22 cellular contexts compared by ENCODE assay signal in the genomic region with DNA sequence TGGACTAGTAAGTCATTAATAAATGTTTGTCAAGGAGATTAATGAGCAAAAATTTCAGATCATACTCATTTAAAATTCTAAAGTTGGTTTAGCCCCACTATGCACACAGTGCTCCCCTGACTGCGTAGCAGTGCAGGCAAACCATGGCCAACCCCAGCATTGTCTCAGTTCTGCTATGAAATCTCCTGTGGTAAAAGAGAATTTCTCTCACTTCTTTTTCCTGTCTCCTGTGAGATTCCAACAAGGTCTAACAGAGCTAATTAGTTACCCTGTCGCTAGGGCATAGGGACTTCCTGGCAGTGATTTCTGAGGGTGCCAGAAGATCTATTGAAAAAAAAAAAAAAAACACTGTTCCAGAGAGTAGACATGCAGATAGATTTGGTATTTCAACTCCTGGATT.
"Had no signal": no experiment of that assay in that cellular context is flagged by ENCODE, and none has a peak within 500 bp of the region (broad histone marks: within the 10 kb centered on the region; RNA-seq: fewer than 3 reads in every experiment).

No MANE protein-coding gene starts in this region.

- H3K27me3 Mint-ChIP-seq: activated naive CD4-positive, alpha-beta T cell treated with anti-CD3 and anti-CD28 coated beads, Interleukin-2, amount 10 ng/mL, durations not matched to agents 7 days and 5 days; stimulated activated naive CD8-positive, alpha-beta T cell treated with anti-CD3 and anti-CD28 coated beads, Interleukin-15, amount 100 ng/mL, for 72 hours had no signal

- ATAC-seq: left lung; stimulated activated naive CD8-positive, alpha-beta T cell treated with anti-CD3 and anti-CD28 coated beads, Interleukin-15, amount 100 ng/mL, for 72 hours had no signal

- FAIRE-seq: keratinocyte, small intestine had no signal

- H3K27me3 ChIP-seq: cardiac muscle cell, left lung, suprapubic skin, upper lobe of left lung had no signal

- H3K36me3 Mint-ChIP-seq: activated naive CD4-positive, alpha-beta T cell treated with anti-CD3 and anti-CD28 coated beads, Interleukin-2, amount 10 ng/mL, durations not matched to agents 7 days and 5 days had no signal

- H3K4me1 ChIP-seq: left lung, suprapubic skin, upper lobe of left lung had no signal

- H3K4me3 ChIP-seq: cardiac muscle cell, left lung, suprapubic skin, upper lobe of left lung had no signal

- DNase-seq: activated CD4-positive, alpha-beta T cell treated with anti-CD3 and anti-CD28 coated beads, Interleukin-2, amount 50 U/mL, for 1 hour; activated CD4-positive, CD25-positive, alpha-beta regulatory T cell treated with anti-CD3 and anti-CD28 coated beads, Interleukin-2, amount 50 U/mL, for 72 hours; activated CD8-positive, alpha-beta memory T cell treated with anti-CD3 and anti-CD28 coated beads for 24 hours; activated CD8-positive, alpha-beta memory T cell treated with anti-CD3 and anti-CD28 coated beads, Interleukin-2, amount 50 U/mL, for 48 hours; activated effector memory CD4-positive, alpha-beta T cell treated with Interleukin-2 at 50 U/mL for 16 hours; activated naive CD4-positive, alpha-beta T cell treated with anti-CD3 and anti-CD28 coated beads, Interleukin-2, amount 10 ng/mL, durations not matched to agents 7 days and 5 days; activated T-cell treated with anti-CD3 and anti-CD28 coated beads, Interleukin-2, amount 50 U/mL, for 48 hours; aorta; erythroblast; foreskin melanocyte; glutamatergic neuron; left lung; midbrain; small intestine; stimulated activated CD4-positive, alpha-beta T cell treated with anti-CD3 and anti-CD28 coated beads, Interleukin-15, amount 100 ng/mL, for 24 hours; stimulated activated CD4-positive, alpha-beta T cell treated with anti-CD3 and anti-CD28 coated beads, Interleukin-2, amount 100 ng/mL, for 48 hours; stimulated activated naive CD8-positive, alpha-beta T cell treated with anti-CD3 and anti-CD28 coated beads, Interleukin-15, amount 100 ng/mL, for 72 hours; upper lobe of left lung had no signal

- H3K27ac ChIP-seq: cardiac muscle cell, left lung, suprapubic skin, upper lobe of left lung had no signal

- H3K4me1 Mint-ChIP-seq: activated naive CD4-positive, alpha-beta T cell treated with anti-CD3 and anti-CD28 coated beads, Interleukin-2, amount 10 ng/mL, durations not matched to agents 7 days and 5 days; stimulated activated naive CD8-positive, alpha-beta T cell treated with anti-CD3 and anti-CD28 coated beads, Interleukin-15, amount 100 ng/mL, for 72 hours had no signal

- H3K27ac Mint-ChIP-seq: activated naive CD4-positive, alpha-beta T cell treated with anti-CD3 and anti-CD28 coated beads, Interleukin-2, amount 10 ng/mL, durations not matched to agents 7 days and 5 days; stimulated activated naive CD8-positive, alpha-beta T cell treated with anti-CD3 and anti-CD28 coated beads, Interleukin-15, amount 100 ng/mL, for 72 hours; T-helper 1 cell treated with Interleukin-12 subunit alpha and Interleukin-12 subunit beta and Interleukin-4 antibody, amounts not matched to agents 30 μg/mL and 1 μg/mL, for 36 hours had no signal

- H3K4me3 Mint-ChIP-seq: activated naive CD4-positive, alpha-beta T cell treated with anti-CD3 and anti-CD28 coated beads, Interleukin-2, amount 10 ng/mL, durations not matched to agents 7 days and 5 days; stimulated activated naive CD8-positive, alpha-beta T cell treated with anti-CD3 and anti-CD28 coated beads, Interleukin-15, amount 100 ng/mL, for 72 hours; T-helper 1 cell treated with Interleukin-12 subunit alpha and Interleukin-12 subunit beta and Interleukin-4 antibody, amounts not matched to agents 30 μg/mL and 1 μg/mL, for 36 hours had no signal

- H3K9me3 ChIP-seq: left lung, suprapubic skin, upper lobe of left lung had no signal

- H3K36me3 ChIP-seq: cardiac muscle cell, left lung, suprapubic skin, upper lobe of left lung had no signal

- H3K9me3 Mint-ChIP-seq: activated naive CD4-positive, alpha-beta T cell treated with anti-CD3 and anti-CD28 coated beads, Interleukin-2, amount 10 ng/mL, durations not matched to agents 7 days and 5 days; T-helper 1 cell treated with Interleukin-12 subunit alpha and Interleukin-12 subunit beta and Interleukin-4 antibody, amounts not matched to agents 30 μg/mL and 1 μg/mL, for 36 hours had no signal
